In the genomic region with DNA sequence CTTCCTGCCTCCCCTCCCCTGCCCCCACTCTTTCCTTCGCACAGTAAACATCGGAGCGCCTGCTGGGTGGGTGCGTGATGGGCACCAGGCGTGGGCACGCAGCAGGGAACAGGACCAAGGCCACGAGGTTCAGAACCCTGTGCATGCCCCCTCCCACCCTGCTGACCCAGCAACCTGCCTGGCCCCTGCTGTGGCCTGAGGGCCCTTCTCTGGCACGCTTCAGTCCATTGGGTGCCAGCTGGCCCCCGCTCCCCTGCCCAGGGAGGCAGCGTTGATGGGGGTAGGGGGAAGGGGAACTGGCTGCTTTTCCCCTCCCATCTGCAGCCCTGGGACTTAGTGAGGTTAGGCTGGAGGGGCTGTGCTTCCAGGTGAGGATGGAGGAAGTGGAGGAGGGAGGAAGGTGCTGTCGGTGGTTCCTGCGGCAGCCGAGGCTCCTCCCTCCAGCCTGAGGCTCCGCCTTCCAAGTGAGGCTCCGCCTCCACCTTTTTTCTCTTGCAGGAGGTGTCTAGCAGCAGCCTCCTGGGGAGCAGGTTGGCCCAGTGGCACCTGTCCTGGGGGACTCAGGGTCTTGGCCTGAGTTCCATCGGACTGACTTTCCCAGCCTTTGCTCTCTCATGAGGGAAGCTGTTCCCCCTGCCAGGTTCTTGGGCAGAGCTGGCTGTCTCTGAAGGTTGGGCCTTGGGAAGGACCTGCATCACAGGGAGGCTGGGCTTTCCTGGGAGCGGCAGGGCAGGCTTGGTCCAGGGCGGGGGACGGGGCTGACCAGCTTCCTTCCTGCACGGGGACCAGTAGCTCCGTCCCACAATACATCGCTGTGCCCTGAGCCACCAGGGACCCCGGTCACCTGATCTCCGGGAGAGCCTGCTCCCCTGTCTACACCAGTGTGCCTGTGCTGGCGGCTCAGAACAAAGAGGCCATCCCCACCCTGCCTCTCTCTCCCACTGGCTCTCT, we compare ENCODE assay signal across 8 cellular contexts. TPM values are rescaled to one million over a fixed set of nuclear protein-coding genes. Genes with fewer than 3 reads are reported as not detected.
DNase-seq lines count a peak whose midpoint lies in the region; ATAC-seq and TF ChIP-seq lines count a peak whose summit lies in the region.

No MANE protein-coding gene starts in this region.

- 58 to 73% (median 65%) methylated on average over 19 to 25 of the region's 25 CpGs for WGBS in stomach, 5 donors

- no peak for TF ChIP-seq POLR2A in stomach (IDR thresholded peaks at IDR 0.05)

- no peak for TF ChIP-seq CTCF in stomach (IDR thresholded peaks at IDR 0.05)

- no peak overlapping the region for H3K27ac Mint-ChIP-seq in activated naive CD8-positive, alpha-beta T cell treated with anti-CD3 and anti-CD28 coated beads for 36 hours

- TF ChIP-seq EP300 in stomach (IDR thresholded peaks at IDR 0.05): no peak

- H3K4me3 Mint-ChIP-seq in activated naive CD8-positive, alpha-beta T cell treated with anti-CD3 and anti-CD28 coated beads for 36 hours: no peak overlapping the region

- no peaks in the 10 kb centered on the region for H3K36me3 Mint-ChIP-seq in activated naive CD8-positive, alpha-beta T cell treated with anti-CD3 and anti-CD28 coated beads for 36 hours

- peak; percentile 46 for DNase-seq in activated naive CD8-positive, alpha-beta T cell treated with anti-CD3 and anti-CD28 coated beads for 36 hours
- DNase-seq in left kidney (ENCODE audit: low read depth, low spot score) (peak; percentile 75), stomach (peak; percentile 55), activated gamma-delta T cell (lab: John Stamatoyannopoulos, UW) (no peak), RKO (ENCODE audit: low spot score) (no peak)

- H3K4me3 ChIP-seq in stomach: peak overlapping the region in 1 of 4 donors; percentile 7

- H3K4me1 Mint-ChIP-seq in activated naive CD8-positive, alpha-beta T cell treated with anti-CD3 and anti-CD28 coated beads for 36 hours: peaks cover 6% of the 10 kb centered on the region

- H3K9me3 Mint-ChIP-seq in activated naive CD8-positive, alpha-beta T cell treated with anti-CD3 and anti-CD28 coated beads for 36 hours: no peaks in the 10 kb centered on the region

- intact Hi-C loops in stomach (cut with DNase I; ENCODE audit: low total_unique reads): no loop called here

- H3K36me3 ChIP-seq in stomach: peaks cover 27 to 66% (median 59%) of the 10 kb centered on the region in 4 donors

- peaks cover 68 to 96% (median 80%) of the 10 kb centered on the region in 4 donors for H3K4me1 ChIP-seq in stomach

- ATAC-seq in SK-N-SH treated with all-trans-retinoic acid at 6 μM for 48 hours: peak; percentile 27; the same call in 2 of the 3 replicates
- no peak for ATAC-seq in esophagus mucosa
- ATAC-seq in GM21515 (IDR thresholded peaks at IDR 0.05; ENCODE audit: unreplicated experiment): no peak

- no peaks in the 10 kb centered on the region for H3K27me3 ChIP-seq in stomach

- H3K27ac ChIP-seq in stomach: peak overlapping the region; percentile 9 to 98 (median 76)

- no peaks in the 10 kb centered on the region for H3K27me3 Mint-ChIP-seq in activated naive CD8-positive, alpha-beta T cell treated with anti-CD3 and anti-CD28 coated beads for 36 hours

- no peaks in the 10 kb centered on the region for H3K9me3 ChIP-seq in stomach

TF ChIP-seq in SK-N-SH treated with all-trans-retinoic acid at 6 μM for 48 hours, 23 proteins besides CTCF, POLR2A, EP300 and RAD21:
- TF ChIP-seq ZFP30 (CRISPR knock-in tag; IDR thresholded peaks at IDR 0.05) (no peak), OSR1 (CRISPR knock-in tag; IDR thresholded peaks at IDR 0.05) (no peak)
- TF ChIP-seq, protein P1, sequence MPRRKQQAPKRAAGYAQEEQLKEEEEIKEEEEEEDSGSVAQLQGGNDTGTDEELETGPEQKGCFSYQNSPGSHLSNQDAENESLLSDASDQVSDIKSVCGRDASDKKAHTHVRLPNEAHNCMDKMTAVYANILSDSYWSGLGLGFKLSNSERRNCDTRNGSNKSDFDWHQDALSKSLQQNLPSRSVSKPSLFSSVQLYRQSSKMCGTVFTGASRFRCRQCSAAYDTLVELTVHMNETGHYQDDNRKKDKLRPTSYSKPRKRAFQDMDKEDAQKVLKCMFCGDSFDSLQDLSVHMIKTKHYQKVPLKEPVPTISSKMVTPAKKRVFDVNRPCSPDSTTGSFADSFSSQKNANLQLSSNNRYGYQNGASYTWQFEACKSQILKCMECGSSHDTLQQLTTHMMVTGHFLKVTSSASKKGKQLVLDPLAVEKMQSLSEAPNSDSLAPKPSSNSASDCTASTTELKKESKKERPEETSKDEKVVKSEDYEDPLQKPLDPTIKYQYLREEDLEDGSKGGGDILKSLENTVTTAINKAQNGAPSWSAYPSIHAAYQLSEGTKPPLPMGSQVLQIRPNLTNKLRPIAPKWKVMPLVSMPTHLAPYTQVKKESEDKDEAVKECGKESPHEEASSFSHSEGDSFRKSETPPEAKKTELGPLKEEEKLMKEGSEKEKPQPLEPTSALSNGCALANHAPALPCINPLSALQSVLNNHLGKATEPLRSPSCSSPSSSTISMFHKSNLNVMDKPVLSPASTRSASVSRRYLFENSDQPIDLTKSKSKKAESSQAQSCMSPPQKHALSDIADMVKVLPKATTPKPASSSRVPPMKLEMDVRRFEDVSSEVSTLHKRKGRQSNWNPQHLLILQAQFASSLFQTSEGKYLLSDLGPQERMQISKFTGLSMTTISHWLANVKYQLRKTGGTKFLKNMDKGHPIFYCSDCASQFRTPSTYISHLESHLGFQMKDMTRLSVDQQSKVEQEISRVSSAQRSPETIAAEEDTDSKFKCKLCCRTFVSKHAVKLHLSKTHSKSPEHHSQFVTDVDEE (CRISPR knock-in tag; IDR thresholded peaks at IDR 0.05): no peak

RNA-seq across cellular contexts. Expression of a gene that starts 7.3 kb away (rescaled TPM):
- total RNA-seq in activated naive CD8-positive, alpha-beta T cell treated with anti-CD3 and anti-CD28 coated beads for 36 hours: 10 to 100 TPM; 24.0 to 26.3 TPM
- total RNA-seq in stomach (10 to 100 TPM in 4 of 5 donors, 1 to 10 TPM in 1; 9.3 to 93.6 (median 37.5) TPM), esophagus mucosa (19.3 TPM)
- 10 to 100 TPM in 1 of 3 donors, 1 to 10 TPM in 2; 6.6 to 14.8 (median 9.3) TPM for polyA plus RNA-seq in stomach

RNA-seq across cellular contexts. Expression of a gene that starts 29.6 kb away (rescaled TPM):
- 1,000 to 10,000 TPM; 3,340 to 3,392 TPM for total RNA-seq in activated naive CD8-positive, alpha-beta T cell treated with anti-CD3 and anti-CD28 coated beads for 36 hours
- total RNA-seq in stomach (1,000 to 10,000 TPM in 4 of 5 donors, 100 to 1,000 TPM in 1; 872 to 1,656 (median 1,431) TPM), esophagus mucosa (2,169 TPM)
- 1,000 to 10,000 TPM in 2 of 3 donors, 100 to 1,000 TPM in 1; 667 to 1,312 (median 1,239) TPM for polyA plus RNA-seq in stomach

RNA-seq across cellular contexts. Expression of a gene that starts 43.9 kb away (rescaled TPM):
- 10 to 100 TPM; 31.6 to 32.2 TPM for total RNA-seq in activated naive CD8-positive, alpha-beta T cell treated with anti-CD3 and anti-CD28 coated beads for 36 hours
- total RNA-seq in stomach (100 to 1,000 TPM in 2 of 5 donors, 10 to 100 TPM in 3; 58.5 to 238 (median 75.8) TPM), esophagus mucosa (28.8 TPM)
- 10 to 100 TPM; 47.0 to 73.5 (median 51.9) TPM for polyA plus RNA-seq in stomach

RNA-seq across cellular contexts. Expression of a gene that starts 51.9 kb away (rescaled TPM):
- total RNA-seq in activated naive CD8-positive, alpha-beta T cell treated with anti-CD3 and anti-CD28 coated beads for 36 hours: 10 to 100 TPM; 34.9 to 35.9 TPM
- 100 to 1,000 TPM in 2 of 5 donors, 10 to 100 TPM in 3; 11.2 to 274 (median 66.8) TPM for total RNA-seq in stomach
- 10 to 100 TPM in 2 of 3 donors, 1 to 10 TPM in 1; 8.0 to 14.4 (median 12.0) TPM for polyA plus RNA-seq in stomach
- 53.7 TPM for total RNA-seq in esophagus mucosa

Comparison
In these comparisons a context has a peak if more than half of its experiments do, and no peak if none do; other contexts are left out.
1. DNase-seq: peak in activated naive CD8-positive, alpha-beta T cell treated with anti-CD3 and anti-CD28 coated beads for 36 hours (single experiment), left kidney (single experiment) and stomach (single experiment); none in activated gamma-delta T cell (single experiment) and RKO (single experiment).